1 cellular context compared by ENCODE assay signal in genomic region chr14:61154606-61155005, GRCh38.
TF ChIP-seq lines count a peak whose summit lies in the region.

No MANE protein-coding gene starts in this region.

TF ChIP-seq in HEK293T, 16 proteins besides CTCF, POLR2A, EP300 and RAD21 (continued from another document):
- TF ChIP-seq L3MBTL2 (conservative IDR thresholded peaks at IDR 0.05) (no peak), LEF1 (IDR thresholded peaks at IDR 0.05; ENCODE audit: borderline replicate concordance) (no peak), HDGF (IDR thresholded peaks at IDR 0.05; ENCODE audit: borderline replicate concordance) (no peak)
TF ChIP-seq in HEK293T: peak in this region for 0.
